In the genomic region with DNA sequence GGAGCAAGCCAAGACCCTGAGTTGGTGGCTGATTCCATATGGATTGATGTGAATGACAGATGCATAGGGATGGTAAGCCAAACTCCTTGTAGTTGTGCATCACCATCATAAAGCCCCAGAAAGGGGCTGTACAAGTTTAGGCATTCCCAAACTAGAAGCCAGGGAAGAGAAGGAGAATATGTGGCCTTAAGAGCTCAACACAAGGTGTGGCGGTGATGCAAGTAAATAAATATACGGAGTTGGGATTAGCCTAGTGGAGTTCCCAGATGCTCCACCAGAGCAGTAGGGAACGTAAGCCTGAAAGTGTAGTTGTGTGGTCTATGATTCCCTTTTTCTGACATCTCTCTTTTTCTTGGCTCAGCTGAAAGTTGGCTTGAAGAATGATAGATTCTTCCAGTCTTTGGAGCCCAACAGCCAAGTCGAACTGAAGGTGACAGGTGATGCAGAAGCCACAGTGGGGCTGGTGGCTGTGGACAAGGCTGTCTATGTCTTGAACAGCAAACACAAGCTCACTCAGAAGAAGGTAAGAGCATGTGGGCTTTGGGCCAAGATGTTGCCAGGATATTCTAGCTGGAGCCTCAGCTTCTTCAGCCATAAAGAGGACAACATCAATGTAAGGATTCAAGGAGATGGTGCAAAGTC, we compare ENCODE assay signal across 19 cellular contexts. TPM values are rescaled to one million over a fixed set of nuclear protein-coding genes. Genes with fewer than 3 reads are reported as not detected.
DNase-seq lines count a peak whose midpoint lies in the region; ATAC-seq and TF ChIP-seq lines count a peak whose summit lies in the region.
"Had no signal": no experiment of that assay in that cellular context is flagged by ENCODE, and none has a peak within 500 bp of the region (broad histone marks: within the 10 kb centered on the region; RNA-seq: fewer than 3 reads in every experiment).

No MANE protein-coding gene starts in this region.

- peaks cover 28% of the 10 kb centered on the region for H3K9me3 Mint-ChIP-seq in activated naive CD8-positive, alpha-beta T cell treated with anti-CD3 and anti-CD28 coated beads for 36 hours

- no peak overlapping the region for H4K91ac ChIP-seq in IMR-90 (ENCODE audit: insufficient read depth, low read depth, low read length)

- peak; percentile 31 for DNase-seq in EL
- peak; percentile 33 for DNase-seq in IMR-90
- DNase-seq in amniotic epithelial cell (ENCODE audit: low read depth) = peak; percentile 32
- peak; percentile 20 for DNase-seq in iris pigment epithelial cell (ENCODE audit: low read depth)
- DNase-seq in esophagus muscularis mucosa (ENCODE audit: extremely low spot score) = no peak
- no peak for DNase-seq in NCI-H226
- DNase-seq in activated naive CD8-positive, alpha-beta T cell treated with anti-CD3 and anti-CD28 coated beads for 36 hours = no peak
- no peak for DNase-seq in iPS-NIHi11 (ENCODE audit: low spot score)
- DNase-seq: activated CD8-positive, alpha-beta memory T cell treated with anti-CD3 and anti-CD28 coated beads, Interleukin-2, amount 10 ng/mL, durations not matched to agents 7 days and 5 days; central memory CD4-positive, alpha-beta T cell; NCI-H1694 treated with DMSO at 0.1 percent for 48 hours; NK-92 treated with Interleukin-12 subunit alpha and Interleukin-12 subunit beta, amount 100 ng/mL, for 24 hours; right cardiac atrium; stimulated activated naive CD8-positive, alpha-beta T cell treated with anti-CD3 and anti-CD28 coated beads, Interleukin-15, Interleukin-2, amounts not matched to agents 100 U/mL and 50 U/mL, for 24 hours; WERI-Rb-1 had no signal

- POLR2A ChIA-PET in IMR-90 (lab: Charles Lee; ENCODE audit: unreplicated experiment) = no interaction called here

- no TSS peak for BruUV-seq in IMR-90 (replicated peaks; lab: Mats Ljungman, UMichigan)

- no peaks in the 10 kb centered on the region for H3K79me1 ChIP-seq in IMR-90 (ENCODE audit: low read depth in 1 of 2, low read length in 2 of 2)

- no peaks in the 10 kb centered on the region for H3K4me1 ChIP-seq in IMR-90 (ENCODE audit: control insufficient read depth, insufficient read depth, low read length)
- no peaks in the 10 kb centered on the region for H3K4me1 ChIP-seq in esophagus muscularis mucosa
- H3K4me1 ChIP-seq: SJSA1 had no signal

- H2AK9ac ChIP-seq in IMR-90 (replicated peaks; ENCODE audit: low read depth, low read length, poor library complexity) = no peak overlapping the region

- H3K4me3 ChIP-seq in IMR-90 (ENCODE audit: insufficient read depth, low read depth, low read length) (no peak overlapping the region), esophagus muscularis mucosa (no peak overlapping the region)
- H3K4me3 ChIP-seq: BLaER1 treated with 17β-estradiol and CSF1 and Interleukin-3, amounts not matched to agents 10 nM and 100 nM; SJSA1 had no signal

- H3K27me3 ChIP-seq in IMR-90 (ENCODE audit: control insufficient read depth, insufficient read depth, low read length) (peaks cover 7% of the 10 kb centered on the region), esophagus muscularis mucosa (peaks cover 0 to 70% (median 0%) of the 10 kb centered on the region in 4 donors)
- H3K27me3 ChIP-seq: BLaER1 treated with 17β-estradiol and CSF1 and Interleukin-3, amounts not matched to agents 10 nM and 100 nM had no signal

- no peak overlapping the region for H3K23ac ChIP-seq in IMR-90 (ENCODE audit: low read depth, low read length)

- H2AFZ ChIP-seq in IMR-90 (replicated peaks; ENCODE audit: low read length, poor library complexity) = no peak overlapping the region

- in situ Hi-C loops in IMR-90 (cut with MboI; ENCODE audit: low sequenced_read_pairs) = no loop called here

- H3K9me3 ChIP-seq in IMR-90 (ENCODE audit: control insufficient read depth, insufficient read depth, low read length) = peaks cover 55% of the 10 kb centered on the region
- H3K9me3 ChIP-seq in esophagus muscularis mucosa = peaks cover 0 to 62% (median 55%) of the 10 kb centered on the region in 4 donors
- H3K9me3 ChIP-seq: BLaER1 treated with 17β-estradiol and CSF1 and Interleukin-3, amounts not matched to agents 10 nM and 100 nM; SJSA1 had no signal

- H3K27ac Mint-ChIP-seq in activated naive CD8-positive, alpha-beta T cell treated with anti-CD3 and anti-CD28 coated beads for 36 hours = no peak overlapping the region
- H3K27ac Mint-ChIP-seq: activated CD8-positive, alpha-beta memory T cell treated with anti-CD3 and anti-CD28 coated beads, Interleukin-2, amount 10 ng/mL, durations not matched to agents 7 days and 5 days had no signal

- TF ChIP-seq CTCF in IMR-90 (conservative IDR thresholded peaks at IDR 0.05; ENCODE audit: low read depth, low read length) (no peak), esophagus muscularis mucosa (IDR thresholded peaks at IDR 0.05) (no peak)

- no CpG with 5 or more reads among the region's 4 CpGs for WGBS in IMR-90 (ENCODE audit: extremely low coverage in 2 of 2, insufficient read length in 1 of 2), 2 experiments
- WGBS in esophagus muscularis mucosa = 76% methylated on average over 4 of the region's 4 CpGs

- H3K56ac ChIP-seq in IMR-90 (ENCODE audit: extremely low read depth, insufficient read depth, low read length) = no peak overlapping the region

- H3K4ac ChIP-seq in IMR-90 (ENCODE audit: low read depth, low read length) = no peak overlapping the region

- no peak overlapping the region for H3K18ac ChIP-seq in IMR-90 (ENCODE audit: low read depth, low read length)

- H3K27me3 Mint-ChIP-seq in activated naive CD8-positive, alpha-beta T cell treated with anti-CD3 and anti-CD28 coated beads for 36 hours = peaks cover 20% of the 10 kb centered on the region

- H3K4me3 Mint-ChIP-seq in activated naive CD8-positive, alpha-beta T cell treated with anti-CD3 and anti-CD28 coated beads for 36 hours = no peak overlapping the region
- H3K4me3 Mint-ChIP-seq: activated CD8-positive, alpha-beta memory T cell treated with anti-CD3 and anti-CD28 coated beads, Interleukin-2, amount 10 ng/mL, durations not matched to agents 7 days and 5 days had no signal

- H3K36me3 ChIP-seq in IMR-90 (ENCODE audit: control insufficient read depth, insufficient read depth, low read length) (no peaks in the 10 kb centered on the region), esophagus muscularis mucosa (no peaks in the 10 kb centered on the region)
- H3K36me3 ChIP-seq: BLaER1 treated with 17β-estradiol and CSF1 and Interleukin-3, amounts not matched to agents 10 nM and 100 nM; SJSA1; WERI-Rb-1 had no signal

- no peak overlapping the region for H2BK120ac ChIP-seq in IMR-90 (ENCODE audit: low read depth, low read length)

- no peak overlapping the region for H4K8ac ChIP-seq in IMR-90 (ENCODE audit: low read depth in 2 of 2, low read length in 2 of 2)

- H3K9me1 ChIP-seq in IMR-90 (ENCODE audit: insufficient read depth, low read length) = no peaks in the 10 kb centered on the region

- dilution Hi-C loops in IMR-90 (cut with HindIII; ENCODE audit: low sequenced_read_pairs, unreplicated experiment) = no loop called here

- H3K14ac ChIP-seq in IMR-90 (replicated peaks; ENCODE audit: low read depth, low read length) = no peak overlapping the region

- no peak overlapping the region for H4K5ac ChIP-seq in IMR-90 (ENCODE audit: low read depth, low read length)

- intact Hi-C loops in IMR-90 (cut with micrococcal nuclease) (no loop called here), esophagus muscularis mucosa (cut with DNase I) (no loop called here)

- H2BK5ac ChIP-seq in IMR-90 (ENCODE audit: low read depth, low read length, poor library complexity, severe bottlenecking) = no peak overlapping the region

- no peaks in the 10 kb centered on the region for H3K4me1 Mint-ChIP-seq in activated naive CD8-positive, alpha-beta T cell treated with anti-CD3 and anti-CD28 coated beads for 36 hours
- H3K4me1 Mint-ChIP-seq: activated CD8-positive, alpha-beta memory T cell treated with anti-CD3 and anti-CD28 coated beads, Interleukin-2, amount 10 ng/mL, durations not matched to agents 7 days and 5 days had no signal

- no peak overlapping the region for H3K9ac ChIP-seq in IMR-90 (ENCODE audit: low read depth, low read length)
- H3K9ac ChIP-seq: BLaER1 treated with 17β-estradiol and CSF1 and Interleukin-3, amounts not matched to agents 10 nM and 100 nM had no signal

- ATAC-seq in IMR-90 (ENCODE audit: low read depth) = no peak
- ATAC-seq: activated CD8-positive, alpha-beta memory T cell treated with anti-CD3 and anti-CD28 coated beads, Interleukin-2, amount 10 ng/mL, durations not matched to agents 7 days and 5 days; right cardiac atrium; stimulated activated naive CD8-positive, alpha-beta T cell treated with anti-CD3 and anti-CD28 coated beads, Interleukin-15, Interleukin-2, amounts not matched to agents 100 U/mL and 50 U/mL, for 24 hours had no signal

- no peak overlapping the region for H2BK20ac ChIP-seq in IMR-90 (ENCODE audit: low read depth, low read length)

- no peaks in the 10 kb centered on the region for H4K20me1 ChIP-seq in IMR-90 (ENCODE audit: insufficient read depth, low read length)
- H4K20me1 ChIP-seq: BLaER1 treated with 17β-estradiol and CSF1 and Interleukin-3, amounts not matched to agents 10 nM and 100 nM had no signal

- H3K36me3 Mint-ChIP-seq in activated naive CD8-positive, alpha-beta T cell treated with anti-CD3 and anti-CD28 coated beads for 36 hours = peaks cover 11% of the 10 kb centered on the region
- H3K36me3 Mint-ChIP-seq: activated CD8-positive, alpha-beta memory T cell treated with anti-CD3 and anti-CD28 coated beads, Interleukin-2, amount 10 ng/mL, durations not matched to agents 7 days and 5 days had no signal

- no peak overlapping the region for H2AK5ac ChIP-seq in IMR-90 (ENCODE audit: low read depth, low read length)

- CTCF ChIA-PET in IMR-90 (lab: Yijun Ruan, JAX) = no interaction called here

- H3K27ac ChIP-seq in IMR-90 (ENCODE audit: insufficient read depth, low read length) (no peak overlapping the region), esophagus muscularis mucosa (replicated peaks in 1 of 4) (no peak overlapping the region)
- H3K27ac ChIP-seq: BLaER1 treated with 17β-estradiol and CSF1 and Interleukin-3, amounts not matched to agents 10 nM and 100 nM; SJSA1; WERI-Rb-1 had no signal

- no peak for TF ChIP-seq EP300 in esophagus muscularis mucosa (IDR thresholded peaks at IDR 0.05)

- H2BK15ac ChIP-seq in IMR-90 (ENCODE audit: low read depth, low read length) = no peak overlapping the region

- TF ChIP-seq POLR2A in IMR-90 (IDR thresholded peaks at IDR 0.05; ENCODE audit: low read depth, low read length) (no peak), esophagus muscularis mucosa (IDR thresholded peaks at IDR 0.05; ENCODE audit: low read depth) (no peak)

- TF ChIP-seq RAD21 in IMR-90 (IDR thresholded peaks at IDR 0.05; ENCODE audit: low read length) = no peak

- no peak overlapping the region for H3K4me2 ChIP-seq in IMR-90 (ENCODE audit: low read depth, low read length)
- H3K4me2 ChIP-seq: BLaER1 treated with 17β-estradiol and CSF1 and Interleukin-3, amounts not matched to agents 10 nM and 100 nM had no signal

RNA-seq across cellular contexts. Expression of gene RDH8, which starts 30.1 kb away (rescaled TPM):
- total RNA-seq in IMR-90 (2012; rRNA removed) = 0.18 TPM in 1 of 2 replicates, not detected in the other
- polyA plus RNA-seq in IMR-90 (2012; rRNA removed) = not detected in 2 replicates
- not detected in 2 replicates for polyA plus RNA-seq in IMR-90 (2012; cell fraction: cytosol; rRNA removed)
- polyA plus RNA-seq in IMR-90 (2012; cell fraction: nucleus; rRNA removed; ENCODE audit: low replicate concordance) = 0.29 and 0.38 TPM in 2 replicates
- not detected for total RNA-seq in esophagus muscularis mucosa
- total RNA-seq in activated naive CD8-positive, alpha-beta T cell treated with anti-CD3 and anti-CD28 coated beads for 36 hours = not detected
- total RNA-seq: activated CD8-positive, alpha-beta memory T cell treated with anti-CD3 and anti-CD28 coated beads, Interleukin-2, amount 10 ng/mL, durations not matched to agents 7 days and 5 days; endothelial cell of umbilical vein; lower leg skin; right cardiac atrium; SJSA1 had no signal
- polyA plus RNA-seq: endothelial cell of umbilical vein, right cardiac atrium had no signal

RNA-seq across cellular contexts. Expression of gene COL5A3, which starts 33.1 kb away (rescaled TPM):
- 0.54 and 0.56 TPM in 2 replicates for total RNA-seq in IMR-90 (2012; rRNA removed)
- 1.5 TPM in 2 replicates for polyA plus RNA-seq in IMR-90 (2012; rRNA removed)
- 1.1 and 1.5 TPM in 2 replicates for polyA plus RNA-seq in IMR-90 (2012; cell fraction: cytosol; rRNA removed)
- polyA plus RNA-seq in IMR-90 (2012; cell fraction: nucleus; rRNA removed; ENCODE audit: low replicate concordance) = 5.1 TPM in 2 replicates
- 10 to 100 TPM; 12.9 to 29.1 (median 19.5) TPM for total RNA-seq in esophagus muscularis mucosa
- total RNA-seq in activated naive CD8-positive, alpha-beta T cell treated with anti-CD3 and anti-CD28 coated beads for 36 hours = under 1 TPM in 1 of 2 experiments, not detected in 1; 0.04 TPM
- total RNA-seq: endothelial cell of umbilical vein had no signal
- polyA plus RNA-seq: endothelial cell of umbilical vein had no signal

RNA-seq across cellular contexts. Expression of gene SHFL, which starts 42.7 kb away (rescaled TPM):
- total RNA-seq in IMR-90 (2012; rRNA removed) = 9.0 and 10.0 TPM in 2 replicates
- 32.1 and 34.3 TPM in 2 replicates for polyA plus RNA-seq in IMR-90 (2012; rRNA removed)
- 21.2 and 37.5 TPM in 2 replicates for polyA plus RNA-seq in IMR-90 (2012; cell fraction: cytosol; rRNA removed)
- 205 and 249 TPM in 2 replicates for polyA plus RNA-seq in IMR-90 (2012; cell fraction: nucleus; rRNA removed; ENCODE audit: low replicate concordance)
- total RNA-seq in esophagus muscularis mucosa = 10 to 100 TPM; 17.4 to 34.9 (median 26.1) TPM
- 10 to 100 TPM; 46.8 to 47.0 TPM for total RNA-seq in activated naive CD8-positive, alpha-beta T cell treated with anti-CD3 and anti-CD28 coated beads for 36 hours

RNA-seq across cellular contexts. Expression of gene ANGPTL6, which starts 59.1 kb away (rescaled TPM):
- not detected in 2 replicates for total RNA-seq in IMR-90 (2012; rRNA removed)
- polyA plus RNA-seq in IMR-90 (2012; rRNA removed) = 0.17 and 0.21 TPM in 2 replicates
- polyA plus RNA-seq in IMR-90 (2012; cell fraction: cytosol; rRNA removed) = 0.29 and 0.62 TPM in 2 replicates
- 0.86 and 1.6 TPM in 2 replicates for polyA plus RNA-seq in IMR-90 (2012; cell fraction: nucleus; rRNA removed; ENCODE audit: low replicate concordance)
- total RNA-seq in esophagus muscularis mucosa = not detected
- 1 to 10 TPM; 8.5 to 9.8 TPM for total RNA-seq in activated naive CD8-positive, alpha-beta T cell treated with anti-CD3 and anti-CD28 coated beads for 36 hours
- total RNA-seq: endothelial cell of umbilical vein, right cardiac atrium had no signal

Comparison
In these comparisons a context has a peak if more than half of its experiments do, and no peak if none do; other contexts are left out.
1. DNase-seq: peak in EL (single experiment), IMR-90 (single experiment), amniotic epithelial cell (single experiment) and iris pigment epithelial cell (single experiment); none in esophagus muscularis mucosa (single experiment), NCI-H226 (single experiment), activated naive CD8-positive, alpha-beta T cell treated with anti-CD3 and anti-CD28 coated beads for 36 hours (single experiment) and iPS-NIHi11 (single experiment).